19 cellular contexts compared by ENCODE assay signal in the genomic region with DNA sequence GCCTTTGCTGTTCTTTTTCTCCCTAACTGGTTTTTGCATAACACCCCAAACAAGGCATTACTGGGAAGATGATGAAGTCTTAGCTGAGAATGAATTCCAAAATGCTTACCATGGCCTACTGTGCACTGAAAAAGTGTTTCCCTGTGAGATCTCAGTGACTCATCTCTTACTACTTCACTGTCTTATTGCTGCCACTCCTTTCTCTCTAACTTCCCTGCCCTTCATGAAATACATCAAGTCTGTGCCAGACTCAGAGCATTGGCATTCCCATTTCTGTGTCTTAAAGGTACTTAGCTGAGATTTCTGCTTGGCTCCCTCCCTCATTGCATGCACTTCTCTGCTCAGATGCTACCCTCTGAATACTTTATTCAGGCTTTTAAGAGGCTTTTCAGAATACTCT. TPM values are rescaled to one million over a fixed set of nuclear protein-coding genes. Genes with fewer than 3 reads are reported as not detected.
A peak's percentile ranks its signal among the peaks of the same experiment; 100 is the strongest.
DNase-seq lines count a peak whose midpoint lies in the region; TF ChIP-seq lines count a peak whose summit lies in the region.
"Had no signal": no experiment of that assay in that cellular context is flagged by ENCODE, and none has a peak within 500 bp of the region (broad histone marks: within the 10 kb centered on the region; RNA-seq: fewer than 3 reads in every experiment).

No MANE protein-coding gene starts in this region.

- CTCF ChIA-PET in A673 (lab: Charles Lee) (interaction anchor here (0.5 to 0.6 kb wide), 2 partner anchors 851 to 876 kb away, joined by 3 to 5 read pairs; a partner anchor contains a TSS), GM10248 (lab: Yijun Ruan, JAX) (interaction anchor here (1.3 kb wide), 1 partner anchor 8 kb away, joined by 4 read pairs; no protein-coding TSS in a partner anchor)
- CTCF ChIA-PET in activated CD4-positive, alpha-beta memory T cell treated with anti-CD3 and anti-CD28 coated beads for 36 hours (lab: Charles Lee) = no interaction called here
- CTCF ChIA-PET in activated naive CD4-positive, alpha-beta T cell treated with anti-CD3 and anti-CD28 coated beads, Interleukin-2, amount 10 ng/mL, durations not matched to agents 7 days and 5 days (lab: Charles Lee) = no interaction called here

- H3K27me3 ChIP-seq in A673 (replicated peaks; ENCODE audit: insufficient read depth, low read depth, low read length, poor library complexity) = no peaks in the 10 kb centered on the region
- no peaks in the 10 kb centered on the region for H3K27me3 ChIP-seq in adipocyte (replicated peaks; ENCODE audit: control insufficient read depth, insufficient read depth, low read length)
- H3K27me3 ChIP-seq: BLaER1 treated with 17β-estradiol and CSF1 and Interleukin-3, amounts not matched to agents 10 nM and 100 nM; testis had no signal

- no peak overlapping the region for H3K27ac Mint-ChIP-seq in activated CD4-positive, alpha-beta memory T cell treated with anti-CD3 and anti-CD28 coated beads for 36 hours
- no peak overlapping the region for H3K27ac Mint-ChIP-seq in activated naive CD4-positive, alpha-beta T cell treated with anti-CD3 and anti-CD28 coated beads, Interleukin-2, amount 10 ng/mL, durations not matched to agents 7 days and 5 days

- H3K9me3 Mint-ChIP-seq in activated CD4-positive, alpha-beta memory T cell treated with anti-CD3 and anti-CD28 coated beads for 36 hours = peaks cover 2% of the 10 kb centered on the region
- peaks cover 7% of the 10 kb centered on the region for H3K9me3 Mint-ChIP-seq in activated naive CD4-positive, alpha-beta T cell treated with anti-CD3 and anti-CD28 coated beads, Interleukin-2, amount 10 ng/mL, durations not matched to agents 7 days and 5 days
- H3K9me3 Mint-ChIP-seq: H9 had no signal

- H3K4me1 Mint-ChIP-seq in activated CD4-positive, alpha-beta memory T cell treated with anti-CD3 and anti-CD28 coated beads for 36 hours (ENCODE audit: low read depth) = no peaks in the 10 kb centered on the region
- H3K4me1 Mint-ChIP-seq in activated naive CD4-positive, alpha-beta T cell treated with anti-CD3 and anti-CD28 coated beads, Interleukin-2, amount 10 ng/mL, durations not matched to agents 7 days and 5 days = no peaks in the 10 kb centered on the region

- H3K36me3 ChIP-seq in A673 (ENCODE audit: insufficient read depth, low read length, poor library complexity, severe bottlenecking) (no peaks in the 10 kb centered on the region), adipocyte (ENCODE audit: control insufficient read depth, insufficient read depth, low read length, severe bottlenecking) (no peaks in the 10 kb centered on the region)
- H3K36me3 ChIP-seq: BLaER1 treated with 17β-estradiol and CSF1 and Interleukin-3, amounts not matched to agents 10 nM and 100 nM had no signal

- TF ChIP-seq CTCF in A673 (conservative IDR thresholded peaks at IDR 0.05; ENCODE audit: low read depth, low read length) (no peak), GM10248 (IDR thresholded peaks at IDR 0.05; ENCODE audit: control extremely low read depth, extremely low read depth, low read depth, missing control alignments) (no peak)

- no peak overlapping the region for H3K4me3 Mint-ChIP-seq in activated CD4-positive, alpha-beta memory T cell treated with anti-CD3 and anti-CD28 coated beads for 36 hours
- no peak overlapping the region for H3K4me3 Mint-ChIP-seq in activated naive CD4-positive, alpha-beta T cell treated with anti-CD3 and anti-CD28 coated beads, Interleukin-2, amount 10 ng/mL, durations not matched to agents 7 days and 5 days
- H3K4me3 Mint-ChIP-seq: H9 had no signal

- no peaks in the 10 kb centered on the region for H3K27me3 Mint-ChIP-seq in activated CD4-positive, alpha-beta memory T cell treated with anti-CD3 and anti-CD28 coated beads for 36 hours
- H3K27me3 Mint-ChIP-seq in activated naive CD4-positive, alpha-beta T cell treated with anti-CD3 and anti-CD28 coated beads, Interleukin-2, amount 10 ng/mL, durations not matched to agents 7 days and 5 days = no peaks in the 10 kb centered on the region

- no peaks in the 10 kb centered on the region for H3K36me3 Mint-ChIP-seq in activated CD4-positive, alpha-beta memory T cell treated with anti-CD3 and anti-CD28 coated beads for 36 hours
- no peaks in the 10 kb centered on the region for H3K36me3 Mint-ChIP-seq in activated naive CD4-positive, alpha-beta T cell treated with anti-CD3 and anti-CD28 coated beads, Interleukin-2, amount 10 ng/mL, durations not matched to agents 7 days and 5 days

- intact Hi-C loops in A673 (cut with micrococcal nuclease; ENCODE audit: unreplicated experiment) = no loop called here
- intact Hi-C loops in activated CD4-positive, alpha-beta memory T cell treated with anti-CD3 and anti-CD28 coated beads for 36 hours (cut with micrococcal nuclease) = no loop called here

- H3K4me3 ChIP-seq in A673 (ENCODE audit: low read depth, low read length, poor library complexity, severe bottlenecking) (no peak overlapping the region), adipocyte (ENCODE audit: low read length) (no peak overlapping the region)
- H3K4me3 ChIP-seq: BLaER1 treated with 17β-estradiol and CSF1 and Interleukin-3, amounts not matched to agents 10 nM and 100 nM; testis had no signal

- no peak overlapping the region for H3K27ac ChIP-seq in A673 (ENCODE audit: low read depth, low read length, poor library complexity, severe bottlenecking)
- H3K27ac ChIP-seq: BLaER1 treated with 17β-estradiol and CSF1 and Interleukin-3, amounts not matched to agents 10 nM and 100 nM; testis had no signal

- POLR2A ChIA-PET in A673 (lab: Charles Lee; ENCODE audit: low non-redundant PET) (interaction anchor here (0.7 kb wide), 1 partner anchor 823 kb away, joined by 3 read pairs; no protein-coding TSS in a partner anchor), GM10248 (lab: Yijun Ruan, JAX) (no interaction called here)
- POLR2A ChIA-PET in activated CD4-positive, alpha-beta memory T cell treated with anti-CD3 and anti-CD28 coated beads for 36 hours (lab: Charles Lee) = no interaction called here

- DNase-seq in A673 (ENCODE audit: low spot score) (peak; percentile 86), HCEC 1CT (peak; percentile 93), adipocyte (ENCODE audit: low read depth) (peak; percentile 72), foreskin melanocyte (peak; percentile 8), GM10248 (ENCODE audit: extremely low spot score) (no peak), mucosa of gallbladder (ENCODE audit: low spot score) (no peak)
- DNase-seq in activated CD4-positive, alpha-beta memory T cell treated with anti-CD3 and anti-CD28 coated beads for 36 hours = no peak
- DNase-seq in activated naive CD4-positive, alpha-beta T cell treated with anti-CD3 and anti-CD28 coated beads, Interleukin-2, amount 10 ng/mL, durations not matched to agents 7 days and 5 days = no peak
- DNase-seq: activated CD4-positive, CD25-positive, alpha-beta regulatory T cell; activated T-cell treated with anti-CD3 and anti-CD28 coated beads, Interleukin-2, amount 50 U/mL, for 48 hours; H9; Karpas-422; NCI-H510A treated with DMSO at 0.1 percent for 48 hours; retina; SIG-M5; testis had no signal

- H3K9me3 ChIP-seq in A673 (ENCODE audit: low read depth, low read length, poor library complexity, severe bottlenecking) = no peaks in the 10 kb centered on the region
- no peaks in the 10 kb centered on the region for H3K9me3 ChIP-seq in adipocyte (ENCODE audit: control insufficient read depth, low read length)
- H3K9me3 ChIP-seq: BLaER1 treated with 17β-estradiol and CSF1 and Interleukin-3, amounts not matched to agents 10 nM and 100 nM; testis had no signal

- BruUV-seq in A673 (replicated peaks; lab: Mats Ljungman, UMichigan) = no TSS peak

- no peak overlapping the region for H3K9ac ChIP-seq in adipocyte (ENCODE audit: low read length)
- H3K9ac ChIP-seq: BLaER1 treated with 17β-estradiol and CSF1 and Interleukin-3, amounts not matched to agents 10 nM and 100 nM had no signal

- H3K4me1 ChIP-seq in A673 (ENCODE audit: insufficient read depth, low read length, poor library complexity, severe bottlenecking) (peaks cover 57% of the 10 kb centered on the region), adipocyte (ENCODE audit: control insufficient read depth, insufficient read depth, low read length) (peaks cover 14% of the 10 kb centered on the region)
- H3K4me1 ChIP-seq: testis had no signal

RNA-seq across cellular contexts. Expression of a gene that starts 49.1 kb away (rescaled TPM):
- total RNA-seq in A673 (2021) = not detected in 2 replicates
- total RNA-seq in activated CD4-positive, alpha-beta memory T cell treated with anti-CD3 and anti-CD28 coated beads for 36 hours = not detected
- not detected for total RNA-seq in mucosa of gallbladder
- total RNA-seq: glomerular endothelial cell, H9, mesenteric fat pad had no signal

Comparison
In these comparisons a context has a peak if more than half of its experiments do, and no peak if none do; other contexts are left out.
1. DNase-seq: peak in A673 (single experiment), HCEC 1CT (single experiment), adipocyte (single experiment) and foreskin melanocyte (single experiment); none in GM10248 (single experiment), activated CD4-positive, alpha-beta memory T cell treated with anti-CD3 and anti-CD28 coated beads for 36 hours (single experiment), mucosa of gallbladder (single experiment) and activated naive CD4-positive, alpha-beta T cell treated with anti-CD3 and anti-CD28 coated beads, Interleukin-2, amount 10 ng/mL, durations not matched to agents 7 days and 5 days (single experiment).
2. CTCF ChIA-PET loops: an anchor here in A673 (0.5 to 0.6 kb wide) and GM10248 (1.3 kb wide); none called in activated CD4-positive, alpha-beta memory T cell treated with anti-CD3 and anti-CD28 coated beads for 36 hours and activated naive CD4-positive, alpha-beta T cell treated with anti-CD3 and anti-CD28 coated beads, Interleukin-2, amount 10 ng/mL, durations not matched to agents 7 days and 5 days.